Comparison of ENCODE assay signal across 8 cellular contexts in the genomic region with DNA sequence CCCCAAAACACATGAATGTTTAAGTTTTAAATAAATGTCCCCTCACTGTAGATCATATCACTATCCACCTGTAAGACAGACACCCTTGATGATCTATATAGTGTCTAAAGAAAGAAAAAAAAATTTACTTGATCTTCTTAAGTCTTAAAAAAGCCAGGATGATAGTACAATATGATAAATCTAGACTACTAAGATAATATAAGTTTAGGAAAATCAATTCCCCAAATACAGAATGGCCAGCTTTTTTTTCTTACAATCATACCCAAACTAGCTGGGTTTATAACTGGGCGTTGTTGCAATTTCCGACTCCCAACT. TPM values are rescaled to one million over a fixed set of nuclear protein-coding genes. Genes with fewer than 3 reads are reported as not detected.
DNase-seq lines count a peak whose midpoint lies in the region; ATAC-seq, FAIRE-seq and TF ChIP-seq lines count a peak whose summit lies in the region.

No MANE protein-coding gene starts in this region.

- H3K27ac ChIP-seq in astrocyte (ENCODE audit: low read depth, low read length) = peak overlapping the region; percentile 71
- H3K27ac ChIP-seq in tibial nerve = peak overlapping the region; percentile 35 to 84 (median 83)
- no peak overlapping the region for H3K27ac ChIP-seq in WERI-Rb-1

- WGBS in tibial nerve, 2 donors = 33 to 34% methylated on average over 2 of the region's 2 CpGs

- H3K4me3 ChIP-seq in astrocyte (ENCODE audit: insufficient read depth, low read depth, low read length) (peak overlapping the region; percentile 11), tibial nerve (peak overlapping the region in 1 of 4 donors; percentile 7), WERI-Rb-1 (ENCODE audit: low read depth, low read length) (no peak overlapping the region)

- H3K4me2 ChIP-seq in astrocyte (ENCODE audit: low read length) = peak overlapping the region; percentile 67

- TF ChIP-seq CTCF in astrocyte (IDR thresholded peaks at IDR 0.05; ENCODE audit: insufficient read depth, low read depth, low read length) = no peak
- TF ChIP-seq CTCF in tibial nerve (IDR thresholded peaks at IDR 0.05) = no peak
- TF ChIP-seq CTCF in WERI-Rb-1 (IDR thresholded peaks at IDR 0.05; ENCODE audit: low read depth, low read length) = no peak

- TF ChIP-seq EP300 in tibial nerve (IDR thresholded peaks at IDR 0.05) = no peak

- DNase-seq in activated T-cell treated with anti-CD3 and anti-CD28 coated beads, Interleukin-2, amount 50 U/mL, for 4 hours = no peak
- DNase-seq in activated T-cell treated with anti-CD3 and anti-CD28 coated beads, Interleukin-2, amount 50 U/mL, for 1 hour = no peak
- no peak for DNase-seq in astrocyte (ENCODE audit: low read depth)
- no peak for DNase-seq in memory B cell (ENCODE audit: low spot score in 2 of 2)
- no peak for DNase-seq in tibial nerve (ENCODE audit: low spot score in 2 of 2)
- no peak for DNase-seq in WERI-Rb-1
- DNase-seq in amygdala (lab: John Stamatoyannopoulos, UW) = no peak

- peak overlapping the region; percentile 71 for H3K9ac ChIP-seq in astrocyte (ENCODE audit: low read length)

- peaks cover 97% of the 10 kb centered on the region for H3K79me2 ChIP-seq in astrocyte (ENCODE audit: insufficient read depth, low read length)

- no peaks in the 10 kb centered on the region for H3K9me3 Mint-ChIP-seq in activated T-cell treated with anti-CD3 and anti-CD28 coated beads, Interleukin-2, amount 50 U/mL, for 4 hours
- H3K9me3 Mint-ChIP-seq in astrocyte (ENCODE audit: unreplicated experiment) = no peaks in the 10 kb centered on the region
- no peaks in the 10 kb centered on the region for H3K9me3 Mint-ChIP-seq in memory B cell

- peaks cover 91% of the 10 kb centered on the region for H3K4me1 Mint-ChIP-seq in activated T-cell treated with anti-CD3 and anti-CD28 coated beads, Interleukin-2, amount 50 U/mL, for 4 hours (ENCODE audit: low read depth)
- H3K4me1 Mint-ChIP-seq in astrocyte (ENCODE audit: low read depth, unreplicated experiment) = peaks cover 34% of the 10 kb centered on the region
- peaks cover 42% of the 10 kb centered on the region for H3K4me1 Mint-ChIP-seq in memory B cell

- H3K4me1 ChIP-seq in astrocyte (ENCODE audit: insufficient read depth, low read length) = peaks cover 31% of the 10 kb centered on the region
- H3K4me1 ChIP-seq in tibial nerve = peaks cover 3 to 65% (median 40%) of the 10 kb centered on the region in 4 donors

- TF ChIP-seq POLR2A in tibial nerve (IDR thresholded peaks at IDR 0.05) = no peak

- H3K9me3 ChIP-seq in astrocyte (ENCODE audit: insufficient read depth, low read depth, low read length) (no peaks in the 10 kb centered on the region), tibial nerve (no peaks in the 10 kb centered on the region), WERI-Rb-1 (ENCODE audit: severe bottlenecking) (no peaks in the 10 kb centered on the region)

- peak; percentile 3 to 6 for ATAC-seq in activated T-cell treated with anti-CD3 and anti-CD28 coated beads, Interleukin-2, amount 50 U/mL, for 4 hours
- ATAC-seq in memory B cell (ENCODE audit: low read depth) (no peak), HG03045 (IDR thresholded peaks at IDR 0.05; ENCODE audit: unreplicated experiment) (no peak)

- H3K36me3 ChIP-seq in astrocyte (ENCODE audit: insufficient read depth, low read length) = peaks cover 50% of the 10 kb centered on the region
- peaks cover 4 to 58% (median 21%) of the 10 kb centered on the region in 3 donors for H3K36me3 ChIP-seq in tibial nerve
- peaks cover 51% of the 10 kb centered on the region for H3K36me3 ChIP-seq in WERI-Rb-1

- no peak for FAIRE-seq in astrocyte (lab: Jason Lieb, UNC)

- H2AFZ ChIP-seq in astrocyte (ENCODE audit: low read depth, low read length) = no peak overlapping the region

- H3K4me3 Mint-ChIP-seq in activated T-cell treated with anti-CD3 and anti-CD28 coated beads, Interleukin-2, amount 50 U/mL, for 4 hours = peak overlapping the region; percentile 78
- H3K4me3 Mint-ChIP-seq in astrocyte (ENCODE audit: unreplicated experiment) = peak overlapping the region; percentile 57
- peak overlapping the region; percentile 87 for H3K4me3 Mint-ChIP-seq in memory B cell

- H3K36me3 Mint-ChIP-seq in activated T-cell treated with anti-CD3 and anti-CD28 coated beads, Interleukin-2, amount 50 U/mL, for 4 hours (ENCODE audit: insufficient read depth) = peaks cover 54% of the 10 kb centered on the region
- H3K36me3 Mint-ChIP-seq in astrocyte (ENCODE audit: low read depth, unreplicated experiment) = peaks cover 16% of the 10 kb centered on the region
- peaks cover 37% of the 10 kb centered on the region for H3K36me3 Mint-ChIP-seq in memory B cell

- peak overlapping the region; percentile 66 for H3K27ac Mint-ChIP-seq in astrocyte (ENCODE audit: unreplicated experiment)
- H3K27ac Mint-ChIP-seq in memory B cell = peak overlapping the region; percentile 95

- H3K27me3 Mint-ChIP-seq in activated T-cell treated with anti-CD3 and anti-CD28 coated beads, Interleukin-2, amount 50 U/mL, for 4 hours (ENCODE audit: low read depth) = no peaks in the 10 kb centered on the region
- H3K27me3 Mint-ChIP-seq in astrocyte (ENCODE audit: low read depth, unreplicated experiment) = no peaks in the 10 kb centered on the region
- no peaks in the 10 kb centered on the region for H3K27me3 Mint-ChIP-seq in memory B cell

- H3K27me3 ChIP-seq in astrocyte (ENCODE audit: insufficient read depth, low read length) = no peaks in the 10 kb centered on the region
- H3K27me3 ChIP-seq in tibial nerve = no peaks in the 10 kb centered on the region
- H3K27me3 ChIP-seq in WERI-Rb-1 (ENCODE audit: insufficient read depth, low read depth, severe bottlenecking) = no peaks in the 10 kb centered on the region

- H4K20me1 ChIP-seq in astrocyte (ENCODE audit: insufficient read depth, low read length) = peaks cover 66% of the 10 kb centered on the region

RNA-seq across cellular contexts. Expression of a gene that starts 14.4 kb away (rescaled TPM):
- 10 to 100 TPM; 25.9 to 27.8 (median 26.4) TPM for total RNA-seq in activated T-cell treated with anti-CD3 and anti-CD28 coated beads, Interleukin-2, amount 50 U/mL, for 4 hours
- 54.6 and 57.9 TPM in 2 replicates for total RNA-seq in astrocyte
- total RNA-seq in tibial nerve = 10 to 100 TPM; 21.4 to 24.3 (median 23.1) TPM

Comparison
In these comparisons a context has a peak if more than half of its experiments do, and no peak if none do; other contexts are left out.
1. ATAC-seq: peak in activated T-cell treated with anti-CD3 and anti-CD28 coated beads, Interleukin-2, amount 50 U/mL, for 4 hours (2 of 2); none in memory B cell (single experiment) and HG03045 (single experiment).
2. Peak in every context shown above with its lines, with median percentiles within 50 percentile points of each other: H3K4me3 Mint-ChIP-seq.